29 cellular contexts compared by ENCODE assay signal in genomic region chr1:14862114-14862513, GRCh38.
"Had no signal": no experiment of that assay in that cellular context is flagged by ENCODE, and none has a peak within 500 bp of the region (broad histone marks: within the 10 kb centered on the region; RNA-seq: fewer than 3 reads in every experiment).

No MANE protein-coding gene starts in this region.

- H3K27me3 ChIP-seq: adrenal gland, body of pancreas, colonic mucosa had no signal

- FAIRE-seq: frontal cortex, TTC549 had no signal

- H3K27ac ChIP-seq: adrenal gland, body of pancreas, colonic mucosa, VCaP had no signal

- H3K4me1 ChIP-seq: adrenal gland, body of pancreas, colonic mucosa had no signal

- H3K4me3 ChIP-seq: adrenal gland, body of pancreas, colonic mucosa had no signal

- H3K36me3 ChIP-seq: adrenal gland, colonic mucosa had no signal

- H3K9me3 ChIP-seq: adrenal gland, body of pancreas, colonic mucosa had no signal

- ATAC-seq: activated naive CD8-positive, alpha-beta T cell treated with anti-CD3 and anti-CD28 coated beads, Interleukin-2, amount 50 U/mL, for 24 hours; activated T-cell treated with anti-CD3 and anti-CD28 coated beads, Interleukin-2, amount 50 U/mL, for 4 hours; activated T-helper 17 cell treated with anti-CD3 and anti-CD28 coated beads, Interleukin-2, amount 50 U/mL, for 72 hours; body of pancreas; esophagus mucosa; WTC11 had no signal

- DNase-seq: activated CD4-positive, alpha-beta memory T cell treated with anti-CD3 and anti-CD28 coated beads, Interleukin-2, amount 10 ng/mL, durations not matched to agents 7 days and 5 days; activated CD4-positive, alpha-beta T cell treated with anti-CD3 and anti-CD28 coated beads for 1 hour; activated CD4-positive, alpha-beta T cell treated with anti-CD3 and anti-CD28 coated beads for 4 hours; activated CD4-positive, alpha-beta T cell treated with anti-CD3 and anti-CD28 coated beads, Interleukin-2, amount 10 ng/mL, durations not matched to agents 7 days and 5 days; activated CD4-positive, alpha-beta T cell treated with anti-CD3 and anti-CD28 coated beads, Interleukin-2, amount 50 U/mL, for 4 hours; activated effector memory CD4-positive, alpha-beta T cell treated with Interleukin-2 at 50 U/mL for 16 hours; activated gamma-delta T cell treated with Interleukin-2 at 50 U/mL for 16 hours; activated naive CD4-positive, alpha-beta T cell treated with Interleukin-2 at 50 U/mL for 16 hours; activated naive CD8-positive, alpha-beta T cell treated with anti-CD3 and anti-CD28 coated beads for 36 hours; activated naive CD8-positive, alpha-beta T cell treated with anti-CD3 and anti-CD28 coated beads, Interleukin-2, amount 50 U/mL, for 24 hours; activated T-cell treated with anti-CD3 and anti-CD28 coated beads, Interleukin-2, amount 50 U/mL, for 4 hours; adrenal gland; amygdala; aorta; body of pancreas; central memory CD4-positive, alpha-beta T cell; cerebellar nuclear complex; colonic mucosa; effector CD8-positive, alpha-beta T cell; endodermal cell; foreskin fibroblast; head of caudate nucleus; T-helper 2 cell had no signal
